ENCODE assay signal across 8 cellular contexts in genomic region chr10:8719971-8720370, GRCh38.
"Had no signal": no experiment of that assay in that cellular context is flagged by ENCODE, and none has a peak within 500 bp of the region (broad histone marks: within the 10 kb centered on the region; RNA-seq: fewer than 3 reads in every experiment).

No MANE protein-coding gene starts in this region.

- H3K9ac ChIP-seq: GM23248 had no signal

- H3K4me1 ChIP-seq: HAP-1 had no signal

- DNase-seq: GM23248, H7, HFFc6, IMR-90 had no signal

- H3K9me3 ChIP-seq: HAP-1 had no signal

- H3K27ac Mint-ChIP-seq: HFFc6 had no signal

- H2AFZ ChIP-seq: GM23248 had no signal

- FAIRE-seq: K562 had no signal

- ATAC-seq: HCT116, K562 had no signal

- H3K4me3 Mint-ChIP-seq: HFFc6 had no signal

- H3K27ac ChIP-seq: GM23248, HL-60 had no signal

- H3K4me3 ChIP-seq: GM23248, HAP-1, K562 had no signal

- H3K36me3 ChIP-seq: HAP-1 had no signal
